1 cellular context compared by ENCODE assay signal in genomic region chr9:106883030-106883429, GRCh38.
TF ChIP-seq lines count a peak whose summit lies in the region.

No MANE protein-coding gene starts in this region.

TF ChIP-seq in A549, 52 proteins besides CTCF, POLR2A, EP300 and RAD21 (continued from another document):
- no peak for TF ChIP-seq KDM1A (IDR thresholded peaks at IDR 0.05; ENCODE audit: low read depth)
TF ChIP-seq in A549: peak in this region for 0.
